Comparison of ENCODE assay signal across 20 cellular contexts in genomic region chr12:18696971-18697602, GRCh38. TPM values are rescaled to one million over a fixed set of nuclear protein-coding genes. Genes with fewer than 3 reads are reported as not detected.
DNase-seq lines count a peak whose midpoint lies in the region; ATAC-seq and TF ChIP-seq lines count a peak whose summit lies in the region.
"Had no signal": no experiment of that assay in that cellular context is flagged by ENCODE, and none has a peak within 500 bp of the region (broad histone marks: within the 10 kb centered on the region; RNA-seq: fewer than 3 reads in every experiment).

No MANE protein-coding gene starts in this region.

- H3K36me3 ChIP-seq in ACC112 (ENCODE audit: insufficient read depth, low read length), result no peaks in the 10 kb centered on the region
- no peaks in the 10 kb centered on the region for H3K36me3 ChIP-seq in endodermal cell (ENCODE audit: control insufficient read depth, insufficient read depth, low read length)
- H3K36me3 ChIP-seq: stomach, vagina had no signal

- no peaks in the 10 kb centered on the region for H3K79me2 ChIP-seq in ACC112 (ENCODE audit: control insufficient read depth, insufficient read depth, low read length, unreplicated experiment)

- TF ChIP-seq CTCF in foreskin fibroblast (IDR thresholded peaks at IDR 0.05; ENCODE audit: low read depth, low read length) (no peak), endodermal cell (conservative IDR thresholded peaks at IDR 0.05) (no peak)

- no peak for ATAC-seq in HG03095 (IDR thresholded peaks at IDR 0.05; ENCODE audit: unreplicated experiment)
- ATAC-seq: T-helper 17 cell had no signal

- H3K27ac Mint-ChIP-seq in endodermal cell, result no peak overlapping the region
- H3K27ac Mint-ChIP-seq: dendritic cell treated with granulocyte-macrophage colony-stimulating factor and Interleukin-4, amounts not matched to agents 40 ng/mL and 50 ng/mL, for 4 days; T-helper 17 cell had no signal

- H3K27me3 Mint-ChIP-seq in endodermal cell (ENCODE audit: insufficient read depth), result no peaks in the 10 kb centered on the region
- H3K27me3 Mint-ChIP-seq: dendritic cell treated with granulocyte-macrophage colony-stimulating factor and Interleukin-4, amounts not matched to agents 40 ng/mL and 50 ng/mL, for 4 days; T-helper 17 cell had no signal

- peak overlapping the region; percentile 10 for H2AFZ ChIP-seq in ACC112 (ENCODE audit: low read length, unreplicated experiment)

- H3K36me3 Mint-ChIP-seq in endodermal cell (ENCODE audit: low read depth), result no peaks in the 10 kb centered on the region

- H3K9ac ChIP-seq in endodermal cell (ENCODE audit: extremely low read depth, low read length, poor library complexity, severe bottlenecking), result no peak overlapping the region

- peak overlapping the region; percentile 17; the same call in 1 of the 2 replicates for H3K27ac ChIP-seq in ACC112 (ENCODE audit: low read depth, low read length)
- no peak overlapping the region for H3K27ac ChIP-seq in endodermal cell (ENCODE audit: low read depth, low read length)
- H3K27ac ChIP-seq: skin epidermis, stomach, vagina had no signal

- DNase-seq in HT1080 (ENCODE audit: low read depth) (peak; percentile 64), astrocyte of the hippocampus (ENCODE audit: low read depth, low spot score) (peak; percentile 60), foreskin fibroblast (peak; percentile 42 to 76), HK-2 (ENCODE audit: unreplicated experiment) (no peak), endodermal cell (no peak), SW480 (ENCODE audit: low spot score) (no peak)
- DNase-seq: activated CD4-positive, alpha-beta T cell treated with anti-CD3 and anti-CD28 coated beads for 1 hour; Calu3; KG1; NCI-H1436 treated with DMSO at 0.1 percent for 48 hours; NCI-H510A; stomach; T-helper 17 cell had no signal

- no peak overlapping the region for H3K4me3 Mint-ChIP-seq in endodermal cell
- H3K4me3 Mint-ChIP-seq: dendritic cell treated with granulocyte-macrophage colony-stimulating factor and Interleukin-4, amounts not matched to agents 40 ng/mL and 50 ng/mL, for 4 days; T-helper 17 cell had no signal

- H3K4me3 ChIP-seq in ACC112 (ENCODE audit: low read depth, low read length) (no peak overlapping the region), foreskin fibroblast (ENCODE audit: low read depth in 1 of 2, low read length in 2 of 2) (no peak overlapping the region), endodermal cell (ENCODE audit: low read length) (no peak overlapping the region)
- H3K4me3 ChIP-seq: skin epidermis, stomach, vagina had no signal

- peaks cover 7% of the 10 kb centered on the region for H3K4me1 Mint-ChIP-seq in endodermal cell
- H3K4me1 Mint-ChIP-seq: T-helper 17 cell had no signal

- no peaks in the 10 kb centered on the region for H3K9me3 ChIP-seq in endodermal cell (ENCODE audit: control insufficient read depth, low read length)
- H3K9me3 ChIP-seq: stomach, vagina had no signal

- H3K9me3 Mint-ChIP-seq in endodermal cell, result no peaks in the 10 kb centered on the region
- H3K9me3 Mint-ChIP-seq: dendritic cell treated with granulocyte-macrophage colony-stimulating factor and Interleukin-4, amounts not matched to agents 40 ng/mL and 50 ng/mL, for 4 days had no signal

- peaks cover 20% of the 10 kb centered on the region for H3K4me1 ChIP-seq in ACC112 (ENCODE audit: control insufficient read depth, insufficient read depth, low read length, unreplicated experiment)
- H3K4me1 ChIP-seq in endodermal cell (ENCODE audit: control insufficient read depth, insufficient read depth, low read length), result peaks cover 5% of the 10 kb centered on the region
- H3K4me1 ChIP-seq: stomach, vagina had no signal

- H3K27me3 ChIP-seq in ACC112 (ENCODE audit: insufficient read depth, low read length), result no peaks in the 10 kb centered on the region
- H3K27me3 ChIP-seq in endodermal cell (ENCODE audit: control insufficient read depth, insufficient read depth, low read length, poor library complexity, severe bottlenecking), result no peaks in the 10 kb centered on the region
- H3K27me3 ChIP-seq: stomach, vagina had no signal

RNA-seq across cellular contexts. Expression of gene PLCZ1, which starts 40.7 kb away (rescaled TPM):
- total RNA-seq in HT1080 (2014; rRNA removed; shearing (Covaris generic)), result 0.07 TPM in 1 of 2 replicates, not detected in the other
- polyA plus RNA-seq in HT1080 (2015; cell fraction: cytosol; rRNA removed), result 0.16 TPM in 1 of 2 replicates, not detected in the other
- 0.35 and 0.45 TPM in 2 replicates for polyA plus RNA-seq in HT1080 (2015; cell fraction: nucleus; rRNA removed)
- not detected for total RNA-seq in endodermal cell
- not detected for polyA plus RNA-seq in endodermal cell (2013, experiment 1 of 2)
- polyA plus RNA-seq in endodermal cell (2013, experiment 2 of 2), result not detected
- total RNA-seq: Calu3, frontal cortex, lung microvascular endothelial cell, T-helper 17 cell, vagina had no signal
- polyA plus RNA-seq: stomach had no signal

RNA-seq across cellular contexts. Expression of gene CAPZA3, which starts 40.8 kb away (rescaled TPM):
- total RNA-seq in HT1080 (2014; rRNA removed; shearing (Covaris generic)), result not detected in 2 replicates
- polyA plus RNA-seq in HT1080 (2015; cell fraction: cytosol; rRNA removed), result not detected in 2 replicates
- not detected in 2 replicates for polyA plus RNA-seq in HT1080 (2015; cell fraction: nucleus; rRNA removed)
- not detected for total RNA-seq in endodermal cell
- not detected for polyA plus RNA-seq in endodermal cell (2013, experiment 1 of 2)
- not detected for polyA plus RNA-seq in endodermal cell (2013, experiment 2 of 2)
- total RNA-seq: frontal cortex, lung microvascular endothelial cell, T-helper 17 cell, vagina had no signal

Comparison
In these comparisons a context has a peak if more than half of its experiments do, and no peak if none do; other contexts are left out.
1. DNase-seq: peak in HT1080 (single experiment), astrocyte of the hippocampus (single experiment) and foreskin fibroblast (2 of 2); none in HK-2 (single experiment), endodermal cell (single experiment) and SW480 (single experiment).